8 cellular contexts compared by ENCODE assay signal in genomic region chrX:110002300-110003166, GRCh38. TPM values are rescaled to one million over a fixed set of nuclear protein-coding genes. Genes with fewer than 3 reads are reported as not detected.
DNase-seq lines count a peak whose midpoint lies in the region; ATAC-seq lines count a peak whose summit lies in the region.

Gene TMEM164, plus strand, starts transcription at chrX:110003114. Its CDS starts 661 bp downstream, at chrX:110003775.

- DNase-seq in CD4-positive, CD25-positive, alpha-beta regulatory T cell, result peak; percentile 72 to 88 (median 79)
- DNase-seq in NOMO-1 (lab: John Stamatoyannopoulos, UW; ENCODE audit: unreplicated experiment in 2 of 2), result peak; percentile 80 to 93
- peak; percentile 61 to 69 for DNase-seq in activated CD8-positive, alpha-beta memory T cell treated with anti-CD3 and anti-CD28 coated beads for 4 hours (ENCODE audit: low read depth in 2 of 2)
- peak; percentile 95 for DNase-seq in mesenteric fat pad (ENCODE audit: low spot score)
- peak; percentile 28 for DNase-seq in stimulated activated CD8-positive, alpha-beta memory T cell treated with anti-CD3 and anti-CD28 coated beads, Interleukin-15, amount 100 ng/mL, for 24 hours (ENCODE audit: low read depth)

- H3K9ac ChIP-seq in endocrine pancreas (ENCODE audit: control insufficient read depth, insufficient read depth, low read length), result peak within 1 kb of the TSS; percentile 19

- no peaks in the 10 kb centered on the region for H3K27me3 ChIP-seq in CD4-positive, CD25-positive, alpha-beta regulatory T cell (ENCODE audit: control insufficient read depth, insufficient read depth, low read length)
- H3K27me3 ChIP-seq in endocrine pancreas (ENCODE audit: control insufficient read depth, insufficient read depth, low read length), result no peaks in the 10 kb centered on the region

- ATAC-seq in CD4-positive, CD25-positive, alpha-beta regulatory T cell (ENCODE audit: low read depth in 2 of 2), result peak; percentile 80
- ATAC-seq in GM19438 (IDR thresholded peaks at IDR 0.05; ENCODE audit: low read depth, unreplicated experiment), result peak; percentile 91
- ATAC-seq in HG03571 (IDR thresholded peaks at IDR 0.05; ENCODE audit: unreplicated experiment), result peak; percentile 77

- peaks cover 5 to 47% (median 29%) of the 10 kb centered on the region in 4 donors for H3K4me1 Mint-ChIP-seq in CD4-positive, CD25-positive, alpha-beta regulatory T cell

- H3K4me3 ChIP-seq in CD4-positive, CD25-positive, alpha-beta regulatory T cell (ENCODE audit: low read depth, low read length), result peak within 1 kb of the TSS; percentile 26
- peak within 1 kb of the TSS; percentile 26 for H3K4me3 ChIP-seq in endocrine pancreas (ENCODE audit: control insufficient read depth, insufficient read depth, low read length)

- H3K36me3 Mint-ChIP-seq in CD4-positive, CD25-positive, alpha-beta regulatory T cell, result peaks cover 5% of the 10 kb centered on the region

- peak within 1 kb of the TSS; percentile 90 to 100 (median 92) for H3K4me3 Mint-ChIP-seq in CD4-positive, CD25-positive, alpha-beta regulatory T cell

- H3K27ac ChIP-seq in CD4-positive, CD25-positive, alpha-beta regulatory T cell (ENCODE audit: insufficient read depth, low read length, poor library complexity, severe bottlenecking), result peak within 1 kb of the TSS; percentile 60

- H3K4me1 ChIP-seq in CD4-positive, CD25-positive, alpha-beta regulatory T cell (ENCODE audit: control insufficient read depth, insufficient read depth, low read length, poor library complexity, severe bottlenecking), result peaks cover 11% of the 10 kb centered on the region
- peaks cover 9% of the 10 kb centered on the region for H3K4me1 ChIP-seq in endocrine pancreas (ENCODE audit: control insufficient read depth, insufficient read depth, low read length)

- peaks cover 0 to 1% (median 0%) of the 10 kb centered on the region in 7 donors for H3K9me3 Mint-ChIP-seq in CD4-positive, CD25-positive, alpha-beta regulatory T cell

- no peaks in the 10 kb centered on the region for H3K9me3 ChIP-seq in CD4-positive, CD25-positive, alpha-beta regulatory T cell (ENCODE audit: control insufficient read depth in 2 of 2, low read length in 2 of 2)
- no peaks in the 10 kb centered on the region for H3K9me3 ChIP-seq in endocrine pancreas (ENCODE audit: control insufficient read depth, low read length)

- no peaks in the 10 kb centered on the region for H3K27me3 Mint-ChIP-seq in CD4-positive, CD25-positive, alpha-beta regulatory T cell

- H3K36me3 ChIP-seq in CD4-positive, CD25-positive, alpha-beta regulatory T cell (ENCODE audit: control insufficient read depth, insufficient read depth, low read length), result no peaks in the 10 kb centered on the region
- H3K36me3 ChIP-seq in endocrine pancreas (ENCODE audit: control insufficient read depth, insufficient read depth, low read length), result no peaks in the 10 kb centered on the region

- H3K27ac Mint-ChIP-seq in CD4-positive, CD25-positive, alpha-beta regulatory T cell, result peak within 1 kb of the TSS; percentile 84 to 97 (median 91)

RNA-seq across cellular contexts. Expression of gene TMEM164, which starts in this region (rescaled TPM):
- 25.2 TPM for total RNA-seq in CD4-positive, CD25-positive, alpha-beta regulatory T cell
- 1 to 10 TPM in 2 of 4 donors, under 1 TPM in 2; 0.60 to 2.1 (median 0.91) TPM for polyA plus RNA-seq in CD4-positive, CD25-positive, alpha-beta regulatory T cell
- total RNA-seq in mesenteric fat pad, result 49.7 TPM

Comparison
In these comparisons a context has a peak if more than half of its experiments do, and no peak if none do; other contexts are left out.
1. Peak in every context shown above with its lines: DNase-seq, ATAC-seq, H3K4me3 ChIP-seq and H3K27ac ChIP-seq.
2. DNase-seq: peak in every context shown above with its lines; median percentile 95 in mesenteric fat pad; 86 in NOMO-1; 79 in CD4-positive, CD25-positive, alpha-beta regulatory T cell; 65 in activated CD8-positive, alpha-beta memory T cell treated with anti-CD3 and anti-CD28 coated beads for 4 hours; 28 in stimulated activated CD8-positive, alpha-beta memory T cell treated with anti-CD3 and anti-CD28 coated beads, Interleukin-15, amount 100 ng/mL, for 24 hours.